In genomic region chr12:114938487-114939210, GRCh38 we compare ENCODE assay signal across 17 cellular contexts.
"Had no signal": no experiment of that assay in that cellular context is flagged by ENCODE, and none has a peak within 500 bp of the region (broad histone marks: within the 10 kb centered on the region; RNA-seq: fewer than 3 reads in every experiment).

No MANE protein-coding gene starts in this region.

- H3K27ac Mint-ChIP-seq: activated CD8-positive, alpha-beta memory T cell treated with anti-CD3 and anti-CD28 coated beads, Interleukin-2, amount 10 ng/mL, durations not matched to agents 7 days and 5 days; activated naive CD4-positive, alpha-beta T cell treated with anti-CD3 and anti-CD28 coated beads, Interleukin-2, amount 50 U/mL, for 72 hours; activated T-cell treated with anti-CD3 and anti-CD28 coated beads, Interleukin-2, amount 50 U/mL, for 24 hours; naive thymus-derived CD4-positive, alpha-beta T cell had no signal

- H3K36me3 Mint-ChIP-seq: activated CD8-positive, alpha-beta memory T cell treated with anti-CD3 and anti-CD28 coated beads, Interleukin-2, amount 10 ng/mL, durations not matched to agents 7 days and 5 days; naive thymus-derived CD4-positive, alpha-beta T cell had no signal

- H3K4me3 Mint-ChIP-seq: activated CD8-positive, alpha-beta memory T cell treated with anti-CD3 and anti-CD28 coated beads, Interleukin-2, amount 10 ng/mL, durations not matched to agents 7 days and 5 days; activated T-cell treated with anti-CD3 and anti-CD28 coated beads, Interleukin-2, amount 50 U/mL, for 24 hours; naive thymus-derived CD4-positive, alpha-beta T cell; stimulated activated naive CD8-positive, alpha-beta T cell treated with anti-CD3 and anti-CD28 coated beads, Interleukin-15, amount 100 ng/mL, for 72 hours had no signal

- H3K36me3 ChIP-seq: brain microvascular endothelial cell, esophagus squamous epithelium, heart left ventricle, thyroid gland, vagina had no signal

- H3K9me3 ChIP-seq: thyroid gland, vagina had no signal

- H3K4me3 ChIP-seq: esophagus squamous epithelium, heart left ventricle, thyroid gland, vagina had no signal

- DNase-seq: activated CD4-positive, alpha-beta T cell treated with anti-CD3 and anti-CD28 coated beads, Interleukin-2, amount 50 U/mL, for 4 hours; activated CD4-positive, CD25-positive, alpha-beta regulatory T cell treated with anti-CD3 and anti-CD28 coated beads, Interleukin-2, amount 50 U/mL, for 72 hours; activated CD8-positive, alpha-beta memory T cell treated with anti-CD3 and anti-CD28 coated beads, Interleukin-2, amount 10 ng/mL, durations not matched to agents 7 days and 5 days; activated effector memory CD4-positive, alpha-beta T cell treated with anti-CD3 and anti-CD28 coated beads, Interleukin-2, amount 50 U/mL, for 16 hours; activated T-cell treated with anti-CD3 and anti-CD28 coated beads, Interleukin-2, amount 50 U/mL, for 24 hours; amniotic stem cell; brain microvascular endothelial cell; esophagus squamous epithelium; foreskin fibroblast; heart left ventricle; naive thymus-derived CD4-positive, alpha-beta T cell; stimulated activated CD4-positive, alpha-beta T cell treated with anti-CD3 and anti-CD28 coated beads, Interleukin-15, amount 100 ng/mL, for 24 hours; stimulated activated CD4-positive, alpha-beta T cell treated with anti-CD3 and anti-CD28 coated beads, Interleukin-4, amount 100 ng/mL, for 24 hours; stimulated activated naive CD8-positive, alpha-beta T cell treated with anti-CD3 and anti-CD28 coated beads, Interleukin-15, amount 100 ng/mL, for 72 hours; thyroid gland had no signal

- H3K27me3 Mint-ChIP-seq: activated CD8-positive, alpha-beta memory T cell treated with anti-CD3 and anti-CD28 coated beads, Interleukin-2, amount 10 ng/mL, durations not matched to agents 7 days and 5 days; activated T-cell treated with anti-CD3 and anti-CD28 coated beads, Interleukin-2, amount 50 U/mL, for 24 hours; naive thymus-derived CD4-positive, alpha-beta T cell; stimulated activated naive CD8-positive, alpha-beta T cell treated with anti-CD3 and anti-CD28 coated beads, Interleukin-15, amount 100 ng/mL, for 72 hours had no signal

- H3K4me1 ChIP-seq: esophagus squamous epithelium, heart left ventricle, thyroid gland, vagina had no signal

- H3K4me1 Mint-ChIP-seq: activated CD8-positive, alpha-beta memory T cell treated with anti-CD3 and anti-CD28 coated beads, Interleukin-2, amount 10 ng/mL, durations not matched to agents 7 days and 5 days; naive thymus-derived CD4-positive, alpha-beta T cell; stimulated activated naive CD8-positive, alpha-beta T cell treated with anti-CD3 and anti-CD28 coated beads, Interleukin-15, amount 100 ng/mL, for 72 hours had no signal

- H3K27ac ChIP-seq: brain microvascular endothelial cell, esophagus squamous epithelium, heart left ventricle, thyroid gland, vagina had no signal

- H3K27me3 ChIP-seq: brain microvascular endothelial cell, esophagus squamous epithelium, heart left ventricle, thyroid gland, vagina had no signal
